ENCODE assay signal across 9 cellular contexts in genomic region chr3:126858887-126859286, GRCh38.
DNase-seq lines count a peak whose midpoint lies in the region; ATAC-seq, FAIRE-seq and TF ChIP-seq lines count a peak whose summit lies in the region.
"Had no signal": no experiment of that assay in that cellular context is flagged by ENCODE, and none has a peak within 500 bp of the region (broad histone marks: within the 10 kb centered on the region; RNA-seq: fewer than 3 reads in every experiment).

No MANE protein-coding gene starts in this region.

- TF ChIP-seq CTCF in fibroblast of the aortic adventitia (IDR thresholded peaks at IDR 0.05; ENCODE audit: insufficient read depth, low read length): no peak

- no peak for TF ChIP-seq POLR2A in H54 (IDR thresholded peaks at IDR 0.05; ENCODE audit: low read depth, low read length)

- H3K4me3 Mint-ChIP-seq in naive thymus-derived CD4-positive, alpha-beta T cell: no peak overlapping the region

- no peak overlapping the region for H3K27ac Mint-ChIP-seq in naive thymus-derived CD4-positive, alpha-beta T cell

- no peak overlapping the region for H3K4me3 ChIP-seq in fibroblast of the aortic adventitia (ENCODE audit: low read depth, low read length)
- H3K4me3 ChIP-seq in naive thymus-derived CD4-positive, alpha-beta T cell (ENCODE audit: low read length): no peak overlapping the region

- H3K9me3 ChIP-seq in naive thymus-derived CD4-positive, alpha-beta T cell (ENCODE audit: control insufficient read depth in 2 of 3, low read length in 3 of 3): no peaks in the 10 kb centered on the region
- H3K9me3 ChIP-seq: Caco-2 had no signal

- FAIRE-seq in H54 (lab: Jason Lieb, UNC): peak; percentile 97

- peak; percentile 97 for DNase-seq in A172 (ENCODE audit: low spot score)
- DNase-seq in H54 (ENCODE audit: insufficient read length, low spot score): peak; percentile 93
- peak; percentile 29 to 77 for DNase-seq in SW 1271 (lab: John Stamatoyannopoulos, UW)
- peak; percentile 82 for DNase-seq in fibroblast of the aortic adventitia (ENCODE audit: low read depth)
- no peak for DNase-seq in naive thymus-derived CD4-positive, alpha-beta T cell
- no peak for DNase-seq in NCI-H128 (lab: John Stamatoyannopoulos, UW; ENCODE audit: unreplicated experiment)
- DNase-seq in NCI-H82 treated with DMSO at 0.1 percent for 48 hours (lab: John Stamatoyannopoulos, UW; ENCODE audit: unreplicated experiment): no peak
- DNase-seq: Caco-2 had no signal

- peaks cover 1 to 53% (median 14%) of the 10 kb centered on the region in 5 donors for H3K36me3 Mint-ChIP-seq in naive thymus-derived CD4-positive, alpha-beta T cell

- no peaks in the 10 kb centered on the region for H3K4me1 ChIP-seq in naive thymus-derived CD4-positive, alpha-beta T cell (ENCODE audit: control insufficient read depth in 2 of 2, insufficient read depth in 2 of 2, low read length in 2 of 2)

- peaks cover 0 to 5% (median 0%) of the 10 kb centered on the region in 11 donors for H3K9me3 Mint-ChIP-seq in naive thymus-derived CD4-positive, alpha-beta T cell

- no peaks in the 10 kb centered on the region for H3K27me3 ChIP-seq in naive thymus-derived CD4-positive, alpha-beta T cell (ENCODE audit: control insufficient read depth in 2 of 2, insufficient read depth in 2 of 2, low read length in 2 of 2)

- intact Hi-C loops in naive thymus-derived CD4-positive, alpha-beta T cell (cut with micrococcal nuclease): no loop called here

- H3K36me3 ChIP-seq in naive thymus-derived CD4-positive, alpha-beta T cell (ENCODE audit: control insufficient read depth in 2 of 3, insufficient read depth in 3 of 3, low read length in 3 of 3): peaks cover 0 to 4% (median 0%) of the 10 kb centered on the region in 3 experiments

- no peaks in the 10 kb centered on the region for H3K4me1 Mint-ChIP-seq in naive thymus-derived CD4-positive, alpha-beta T cell

- H3K27ac ChIP-seq in naive thymus-derived CD4-positive, alpha-beta T cell (ENCODE audit: low read depth, low read length): no peak overlapping the region

- no peaks in the 10 kb centered on the region for H3K27me3 Mint-ChIP-seq in naive thymus-derived CD4-positive, alpha-beta T cell

- ATAC-seq in GM18498 (IDR thresholded peaks at IDR 0.05; ENCODE audit: unreplicated experiment): no peak
- ATAC-seq in naive thymus-derived CD4-positive, alpha-beta T cell: no peak

- POLR2A ChIA-PET in naive thymus-derived CD4-positive, alpha-beta T cell (lab: Charles Lee): no interaction called here

- CTCF ChIA-PET in naive thymus-derived CD4-positive, alpha-beta T cell (lab: Charles Lee): no interaction called here

Comparison
In these comparisons a context has a peak if more than half of its experiments do, and no peak if none do; other contexts are left out.
1. DNase-seq: peak in A172 (single experiment), H54 (single experiment), SW 1271 (2 of 2) and fibroblast of the aortic adventitia (single experiment); none in naive thymus-derived CD4-positive, alpha-beta T cell (0 of 9), NCI-H128 (single experiment) and NCI-H82 treated with DMSO at 0.1 percent for 48 hours (single experiment).